19 cellular contexts compared by ENCODE assay signal in the genomic region with DNA sequence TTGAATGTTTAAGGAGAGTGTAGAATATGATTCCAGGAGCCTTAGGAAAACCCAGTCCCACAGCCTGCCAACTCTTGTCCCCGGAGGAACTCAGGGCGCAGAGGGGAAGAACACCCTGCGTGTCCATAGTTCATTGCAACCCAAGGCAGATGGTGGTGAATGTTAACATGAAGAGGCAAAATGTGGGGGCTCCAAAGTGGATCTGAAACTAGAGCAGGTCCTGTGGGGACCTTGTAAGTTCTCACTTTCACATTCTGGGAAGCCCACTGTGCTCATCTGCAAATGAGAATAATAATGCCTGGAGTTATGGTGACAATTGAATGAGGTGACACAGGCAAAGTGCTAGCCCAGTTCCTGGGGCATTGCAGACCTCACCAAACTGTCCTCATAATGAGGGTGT.
"Had no signal": no experiment of that assay in that cellular context is flagged by ENCODE, and none has a peak within 500 bp of the region (broad histone marks: within the 10 kb centered on the region; RNA-seq: fewer than 3 reads in every experiment).

No MANE protein-coding gene starts in this region.

- H3K9me3 Mint-ChIP-seq: effector memory CD8-positive, alpha-beta T cell; mesothelial cell of epicardium; natural killer cell; neural progenitor cell had no signal

- H3K36me3 ChIP-seq: neural progenitor cell, ovary, right atrium auricular region, uterus had no signal

- DNase-seq: effector memory CD8-positive, alpha-beta T cell; esophagus squamous epithelium; foreskin melanocyte; head of caudate nucleus; natural killer cell; nucleus accumbens; ovary; sigmoid colon; stimulated activated CD4-positive, alpha-beta T cell treated with anti-CD3 and anti-CD28 coated beads, Interleukin-12 subunit alpha, Interleukin-12 subunit beta, amount 100 ng/mL, for 4 hours; stimulated activated naive CD8-positive, alpha-beta T cell treated with anti-CD3 and anti-CD28 coated beads, Interleukin-15, Interleukin-2, amounts not matched to agents 100 U/mL and 50 U/mL, for 24 hours; tibial artery; upper lobe of left lung; uterus had no signal

- H3K36me3 Mint-ChIP-seq: mesothelial cell of epicardium, natural killer cell had no signal

- H3K27ac ChIP-seq: epithelial cell of prostate, hepatocyte, neural progenitor cell, ovary, right atrium auricular region, skin epidermis, upper lobe of left lung had no signal

- H3K9ac ChIP-seq: neural progenitor cell had no signal

- ATAC-seq: effector memory CD8-positive, alpha-beta T cell; natural killer cell; stimulated activated naive CD8-positive, alpha-beta T cell treated with anti-CD3 and anti-CD28 coated beads, Interleukin-15, Interleukin-2, amounts not matched to agents 100 U/mL and 50 U/mL, for 24 hours had no signal

- H3K9me3 ChIP-seq: esophagus squamous epithelium, ovary, right atrium auricular region, sigmoid colon, tibial artery, upper lobe of left lung, uterus had no signal

- H3K4me3 ChIP-seq: esophagus squamous epithelium, hepatocyte, neural progenitor cell, ovary, right atrium auricular region, sigmoid colon, skin epidermis, tibial artery, upper lobe of left lung, uterus had no signal

- H2AFZ ChIP-seq: hepatocyte, neural progenitor cell had no signal

- H3K4me1 ChIP-seq: uterus had no signal

- H3K27ac Mint-ChIP-seq: effector memory CD8-positive, alpha-beta T cell; mesothelial cell of epicardium; natural killer cell had no signal

- H3K27me3 ChIP-seq: esophagus squamous epithelium, hepatocyte, neural progenitor cell, ovary, right atrium auricular region, sigmoid colon, tibial artery, upper lobe of left lung, uterus had no signal

- H3K4me2 ChIP-seq: hepatocyte, neural progenitor cell had no signal

- H3K4me3 Mint-ChIP-seq: effector memory CD8-positive, alpha-beta T cell; mesothelial cell of epicardium; natural killer cell; neural progenitor cell had no signal
